In genomic region chr12:22794017-22794416, GRCh38 we compare ENCODE assay signal across 10 cellular contexts.
"Had no signal": no experiment of that assay in that cellular context is flagged by ENCODE, and none has a peak within 500 bp of the region (broad histone marks: within the 10 kb centered on the region; RNA-seq: fewer than 3 reads in every experiment).

No MANE protein-coding gene starts in this region.

- H3K4me3 ChIP-seq: GM23248 had no signal

- H2AFZ ChIP-seq: GM23248 had no signal

- H3K9ac ChIP-seq: GM23248, KMS-11 had no signal

- H3K4me1 Mint-ChIP-seq: IgD-negative memory B cell had no signal

- H3K27ac ChIP-seq: GM23248, HL-60, KMS-11 had no signal

- H3K4me2 ChIP-seq: KMS-11 had no signal

- H3K4me3 Mint-ChIP-seq: H9, IgD-negative memory B cell had no signal

- FAIRE-seq: H54 had no signal

- H3K27ac Mint-ChIP-seq: H9, IgD-negative memory B cell had no signal

- H3K27me3 Mint-ChIP-seq: IgD-negative memory B cell had no signal

- DNase-seq: GM23248, GOT3, H9, HCEC 1CT, Karpas-422, KBM-7 had no signal
